In the genomic region with DNA sequence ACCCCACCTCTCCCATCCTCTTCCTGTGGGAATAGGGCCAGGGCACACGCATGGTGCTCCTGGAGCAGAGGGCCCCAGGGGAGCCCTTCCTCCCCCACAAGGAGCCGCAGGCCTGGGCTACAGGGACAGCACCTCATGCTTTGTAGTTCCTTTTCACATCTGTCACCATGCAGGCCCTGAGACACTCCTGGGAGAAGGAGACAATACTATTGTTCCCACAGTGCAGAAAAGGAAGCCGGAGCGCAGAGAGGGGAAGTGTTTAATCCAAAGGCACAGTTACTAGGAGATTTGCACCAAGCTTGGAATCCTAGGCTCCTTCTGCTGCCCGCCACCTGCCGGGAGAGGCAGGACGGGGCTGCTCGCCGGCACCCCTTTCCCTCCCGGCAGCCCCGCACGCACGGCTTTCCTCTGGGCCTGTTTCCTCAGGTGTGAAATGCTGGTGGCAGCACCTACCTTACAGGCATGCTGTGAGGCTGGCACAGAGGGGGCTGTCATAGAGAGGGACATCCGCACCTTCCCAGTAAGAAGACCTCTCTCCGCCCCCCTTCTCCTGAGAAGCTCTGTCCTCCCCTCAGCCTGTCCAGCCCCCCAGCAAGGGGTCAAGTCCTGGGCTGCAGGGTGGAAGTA, we compare ENCODE assay signal across 1 cellular context.
TF ChIP-seq lines count a peak whose summit lies in the region.

No MANE protein-coding gene starts in this region.

TF ChIP-seq in GM23338, 12 proteins besides CTCF, POLR2A, EP300 and RAD21 (continued from another document):
- TF ChIP-seq, protein P1, sequence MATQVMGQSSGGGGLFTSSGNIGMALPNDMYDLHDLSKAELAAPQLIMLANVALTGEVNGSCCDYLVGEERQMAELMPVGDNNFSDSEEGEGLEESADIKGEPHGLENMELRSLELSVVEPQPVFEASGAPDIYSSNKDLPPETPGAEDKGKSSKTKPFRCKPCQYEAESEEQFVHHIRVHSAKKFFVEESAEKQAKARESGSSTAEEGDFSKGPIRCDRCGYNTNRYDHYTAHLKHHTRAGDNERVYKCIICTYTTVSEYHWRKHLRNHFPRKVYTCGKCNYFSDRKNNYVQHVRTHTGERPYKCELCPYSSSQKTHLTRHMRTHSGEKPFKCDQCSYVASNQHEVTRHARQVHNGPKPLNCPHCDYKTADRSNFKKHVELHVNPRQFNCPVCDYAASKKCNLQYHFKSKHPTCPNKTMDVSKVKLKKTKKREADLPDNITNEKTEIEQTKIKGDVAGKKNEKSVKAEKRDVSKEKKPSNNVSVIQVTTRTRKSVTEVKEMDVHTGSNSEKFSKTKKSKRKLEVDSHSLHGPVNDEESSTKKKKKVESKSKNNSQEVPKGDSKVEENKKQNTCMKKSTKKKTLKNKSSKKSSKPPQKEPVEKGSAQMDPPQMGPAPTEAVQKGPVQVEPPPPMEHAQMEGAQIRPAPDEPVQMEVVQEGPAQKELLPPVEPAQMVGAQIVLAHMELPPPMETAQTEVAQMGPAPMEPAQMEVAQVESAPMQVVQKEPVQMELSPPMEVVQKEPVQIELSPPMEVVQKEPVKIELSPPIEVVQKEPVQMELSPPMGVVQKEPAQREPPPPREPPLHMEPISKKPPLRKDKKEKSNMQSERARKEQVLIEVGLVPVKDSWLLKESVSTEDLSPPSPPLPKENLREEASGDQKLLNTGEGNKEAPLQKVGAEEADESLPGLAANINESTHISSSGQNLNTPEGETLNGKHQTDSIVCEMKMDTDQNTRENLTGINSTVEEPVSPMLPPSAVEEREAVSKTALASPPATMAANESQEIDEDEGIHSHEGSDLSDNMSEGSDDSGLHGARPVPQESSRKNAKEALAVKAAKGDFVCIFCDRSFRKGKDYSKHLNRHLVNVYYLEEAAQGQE (IDR thresholded peaks at IDR 0.05; ENCODE audit: unreplicated experiment): no peak
- TF ChIP-seq, protein P2, sequence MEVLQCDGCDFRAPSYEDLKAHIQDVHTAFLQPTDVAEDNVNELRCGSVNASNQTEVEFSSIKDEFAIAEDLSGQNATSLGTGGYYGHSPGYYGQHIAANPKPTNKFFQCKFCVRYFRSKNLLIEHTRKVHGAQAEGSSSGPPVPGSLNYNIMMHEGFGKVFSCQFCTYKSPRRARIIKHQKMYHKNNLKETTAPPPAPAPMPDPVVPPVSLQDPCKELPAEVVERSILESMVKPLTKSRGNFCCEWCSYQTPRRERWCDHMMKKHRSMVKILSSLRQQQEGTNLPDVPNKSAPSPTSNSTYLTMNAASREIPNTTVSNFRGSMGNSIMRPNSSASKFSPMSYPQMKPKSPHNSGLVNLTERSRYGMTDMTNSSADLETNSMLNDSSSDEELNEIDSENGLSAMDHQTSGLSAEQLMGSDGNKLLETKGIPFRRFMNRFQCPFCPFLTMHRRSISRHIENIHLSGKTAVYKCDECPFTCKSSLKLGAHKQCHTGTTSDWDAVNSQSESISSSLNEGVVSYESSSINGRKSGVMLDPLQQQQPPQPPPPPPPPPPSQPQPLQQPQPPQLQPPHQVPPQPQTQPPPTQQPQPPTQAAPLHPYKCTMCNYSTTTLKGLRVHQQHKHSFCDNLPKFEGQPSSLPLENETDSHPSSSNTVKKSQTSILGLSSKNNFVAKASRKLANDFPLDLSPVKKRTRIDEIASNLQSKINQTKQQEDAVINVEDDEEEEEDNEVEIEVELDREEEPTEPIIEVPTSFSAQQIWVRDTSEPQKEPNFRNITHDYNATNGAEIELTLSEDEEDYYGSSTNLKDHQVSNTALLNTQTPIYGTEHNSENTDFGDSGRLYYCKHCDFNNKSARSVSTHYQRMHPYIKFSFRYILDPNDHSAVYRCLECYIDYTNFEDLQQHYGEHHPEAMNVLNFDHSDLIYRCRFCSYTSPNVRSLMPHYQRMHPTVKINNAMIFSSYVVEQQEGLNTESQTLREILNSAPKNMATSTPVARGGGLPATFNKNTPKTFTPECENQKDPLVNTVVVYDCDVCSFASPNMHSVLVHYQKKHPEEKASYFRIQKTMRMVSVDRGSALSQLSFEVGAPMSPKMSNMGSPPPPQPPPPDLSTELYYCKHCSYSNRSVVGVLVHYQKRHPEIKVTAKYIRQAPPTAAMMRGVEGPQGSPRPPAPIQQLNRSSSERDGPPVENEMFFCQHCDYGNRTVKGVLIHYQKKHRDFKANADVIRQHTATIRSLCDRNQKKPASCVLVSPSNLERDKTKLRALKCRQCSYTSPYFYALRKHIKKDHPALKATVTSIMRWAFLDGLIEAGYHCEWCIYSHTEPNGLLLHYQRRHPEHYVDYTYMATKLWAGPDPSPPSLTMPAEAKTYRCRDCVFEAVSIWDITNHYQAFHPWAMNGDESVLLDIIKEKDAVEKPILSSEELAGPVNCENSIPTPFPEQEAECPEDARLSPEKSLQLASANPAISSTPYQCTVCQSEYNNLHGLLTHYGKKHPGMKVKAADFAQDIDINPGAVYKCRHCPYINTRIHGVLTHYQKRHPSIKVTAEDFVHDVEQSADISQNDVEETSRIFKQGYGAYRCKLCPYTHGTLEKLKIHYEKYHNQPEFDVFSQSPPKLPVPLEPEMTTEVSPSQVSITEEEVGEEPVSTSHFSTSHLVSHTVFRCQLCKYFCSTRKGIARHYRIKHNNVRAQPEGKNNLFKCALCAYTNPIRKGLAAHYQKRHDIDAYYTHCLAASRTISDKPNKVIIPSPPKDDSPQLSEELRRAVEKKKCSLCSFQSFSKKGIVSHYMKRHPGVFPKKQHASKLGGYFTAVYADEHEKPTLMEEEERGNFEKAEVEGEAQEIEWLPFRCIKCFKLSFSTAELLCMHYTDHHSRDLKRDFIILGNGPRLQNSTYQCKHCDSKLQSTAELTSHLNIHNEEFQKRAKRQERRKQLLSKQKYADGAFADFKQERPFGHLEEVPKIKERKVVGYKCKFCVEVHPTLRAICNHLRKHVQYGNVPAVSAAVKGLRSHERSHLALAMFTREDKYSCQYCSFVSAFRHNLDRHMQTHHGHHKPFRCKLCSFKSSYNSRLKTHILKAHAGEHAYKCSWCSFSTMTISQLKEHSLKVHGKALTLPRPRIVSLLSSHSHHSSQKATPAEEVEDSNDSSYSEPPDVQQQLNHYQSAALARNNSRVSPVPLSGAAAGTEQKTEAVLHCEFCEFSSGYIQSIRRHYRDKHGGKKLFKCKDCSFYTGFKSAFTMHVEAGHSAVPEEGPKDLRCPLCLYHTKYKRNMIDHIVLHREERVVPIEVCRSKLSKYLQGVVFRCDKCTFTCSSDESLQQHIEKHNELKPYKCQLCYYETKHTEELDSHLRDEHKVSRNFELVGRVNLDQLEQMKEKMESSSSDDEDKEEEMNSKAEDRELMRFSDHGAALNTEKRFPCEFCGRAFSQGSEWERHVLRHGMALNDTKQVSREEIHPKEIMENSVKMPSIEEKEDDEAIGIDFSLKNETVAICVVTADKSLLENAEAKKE (CRISPR knock-in tag; IDR thresholded peaks at IDR 0.05): no peak
- TF ChIP-seq, protein P3, sequence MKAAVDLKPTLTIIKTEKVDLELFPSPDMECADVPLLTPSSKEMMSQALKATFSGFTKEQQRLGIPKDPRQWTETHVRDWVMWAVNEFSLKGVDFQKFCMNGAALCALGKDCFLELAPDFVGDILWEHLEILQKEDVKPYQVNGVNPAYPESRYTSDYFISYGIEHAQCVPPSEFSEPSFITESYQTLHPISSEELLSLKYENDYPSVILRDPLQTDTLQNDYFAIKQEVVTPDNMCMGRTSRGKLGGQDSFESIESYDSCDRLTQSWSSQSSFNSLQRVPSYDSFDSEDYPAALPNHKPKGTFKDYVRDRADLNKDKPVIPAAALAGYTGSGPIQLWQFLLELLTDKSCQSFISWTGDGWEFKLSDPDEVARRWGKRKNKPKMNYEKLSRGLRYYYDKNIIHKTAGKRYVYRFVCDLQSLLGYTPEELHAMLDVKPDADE (IDR thresholded peaks at IDR 0.05): no peak
- no peak for TF ChIP-seq STAT1 (IDR thresholded peaks at IDR 0.05; ENCODE audit: unreplicated experiment)
- no peak for TF ChIP-seq JUNB (IDR thresholded peaks at IDR 0.05; ENCODE audit: unreplicated experiment)
